ENCODE assay signal across 21 cellular contexts in the genomic region with DNA sequence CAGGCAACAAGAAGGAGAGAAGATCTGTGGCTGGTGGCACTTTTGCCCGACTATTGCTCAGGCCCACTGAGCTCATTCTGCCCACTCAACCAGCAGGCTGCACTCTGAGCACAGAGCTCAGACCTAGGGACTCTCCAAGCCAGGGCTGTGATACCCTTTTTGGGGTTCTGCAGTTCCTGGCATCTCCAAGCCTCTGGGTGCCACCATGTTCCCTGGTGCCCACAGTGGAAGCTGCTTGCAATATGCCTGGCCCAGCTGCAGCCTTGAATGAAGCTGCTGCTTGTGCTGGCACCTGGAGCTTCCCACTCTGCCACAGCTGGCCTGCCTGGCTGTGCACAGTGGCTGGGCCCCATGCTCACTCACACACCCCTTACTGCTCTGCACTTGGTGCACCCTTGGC.
"Had no signal": no experiment of that assay in that cellular context is flagged by ENCODE, and none has a peak within 500 bp of the region (broad histone marks: within the 10 kb centered on the region; RNA-seq: fewer than 3 reads in every experiment).

No MANE protein-coding gene starts in this region.

- H3K27ac Mint-ChIP-seq: effector memory CD8-positive, alpha-beta T cell; memory B cell; natural killer cell; progenitor cell of endocrine pancreas; stimulated activated memory B cell treated with anti-CD40 and anti-IgM and Interleukin-4, amounts not matched to agents 10 μg/mL and 1 μg/mL and 100 μg/mL, for 72 hours; type B pancreatic cell had no signal

- H3K9me3 Mint-ChIP-seq: effector memory CD8-positive, alpha-beta T cell; natural killer cell; type B pancreatic cell had no signal

- H3K4me3 Mint-ChIP-seq: effector memory CD8-positive, alpha-beta T cell; memory B cell; natural killer cell; stimulated activated memory B cell treated with anti-CD40 and anti-IgM and Interleukin-4, amounts not matched to agents 10 μg/mL and 1 μg/mL and 100 μg/mL, for 72 hours; type B pancreatic cell had no signal

- H3K4me3 ChIP-seq: lung, smooth muscle cell, testis, tibial artery had no signal

- ATAC-seq: effector memory CD8-positive, alpha-beta T cell; left lobe of liver; natural killer cell; sciatic nerve; stimulated activated memory B cell treated with anti-CD40 and anti-IgM and Interleukin-4, amounts not matched to agents 10 μg/mL and 1 μg/mL and 100 μg/mL, for 72 hours; stimulated activated naive CD8-positive, alpha-beta T cell treated with anti-CD3 and anti-CD28 coated beads, Interleukin-15, Interleukin-2, amounts not matched to agents 100 U/mL and 50 U/mL, for 24 hours had no signal

- H3K4me1 Mint-ChIP-seq: memory B cell; natural killer cell; stimulated activated memory B cell treated with anti-CD40 and anti-IgM and Interleukin-4, amounts not matched to agents 10 μg/mL and 1 μg/mL and 100 μg/mL, for 72 hours had no signal

- DNase-seq: cortex of kidney; effector memory CD8-positive, alpha-beta T cell; erythroblast; kidney; natural killer cell; stimulated activated CD4-positive, alpha-beta T cell treated with anti-CD3 and anti-CD28 coated beads, Interleukin-2, amount 100 ng/mL, for 24 hours; stimulated activated CD4-positive, alpha-beta T cell treated with anti-CD3 and anti-CD28 coated beads, Interleukin-4, amount 100 ng/mL, for 24 hours; stimulated activated naive CD8-positive, alpha-beta T cell treated with anti-CD3 and anti-CD28 coated beads, Interleukin-15, Interleukin-2, amounts not matched to agents 100 U/mL and 50 U/mL, for 24 hours; substantia nigra; testis; tibial artery had no signal

- H3K36me3 Mint-ChIP-seq: memory B cell; natural killer cell; stimulated activated memory B cell treated with anti-CD40 and anti-IgM and Interleukin-4, amounts not matched to agents 10 μg/mL and 1 μg/mL and 100 μg/mL, for 72 hours; type B pancreatic cell had no signal

- H3K9me3 ChIP-seq: neutrophil, testis had no signal

- H3K27me3 ChIP-seq: neutrophil, testis had no signal

- H3K27ac ChIP-seq: neutrophil, parathyroid adenoma, testis, tibial artery had no signal

- H3K4me1 ChIP-seq: parathyroid adenoma, testis, tibial artery had no signal

- H3K36me3 ChIP-seq: neutrophil, tibial artery had no signal
